In genomic region chr21:15820857-15821256, GRCh38 we compare ENCODE assay signal across 18 cellular contexts.
"Had no signal": no experiment of that assay in that cellular context is flagged by ENCODE, and none has a peak within 500 bp of the region (broad histone marks: within the 10 kb centered on the region; RNA-seq: fewer than 3 reads in every experiment).

No MANE protein-coding gene starts in this region.

- DNase-seq: activated CD4-positive, alpha-beta T cell treated with anti-CD3 and anti-CD28 coated beads, Interleukin-2, amount 50 U/mL, for 4 hours; activated CD8-positive, alpha-beta memory T cell treated with anti-CD3 and anti-CD28 coated beads, Interleukin-2, amount 10 ng/mL, durations not matched to agents 7 days and 5 days; activated gamma-delta T cell; activated T-cell treated with anti-CD3 and anti-CD28 coated beads, Interleukin-2, amount 50 U/mL, for 4 hours; anterior cingulate cortex; effector CD8-positive, alpha-beta T cell; foreskin fibroblast; glutamatergic neuron; immature natural killer cell; natural killer cell; nucleus accumbens; right cardiac atrium had no signal

- H3K9me3 ChIP-seq: tibial nerve had no signal

- H3K4me3 ChIP-seq: tibial nerve had no signal

- H3K27ac ChIP-seq: epithelial cell of prostate, tibial nerve had no signal

- ATAC-seq: activated CD4-positive, CD25-positive, alpha-beta regulatory T cell treated with anti-CD3 and anti-CD28 coated beads, Interleukin-2, amount 50 U/mL, for 24 hours; activated CD8-positive, alpha-beta memory T cell treated with anti-CD3 and anti-CD28 coated beads, Interleukin-2, amount 10 ng/mL, durations not matched to agents 7 days and 5 days; activated T-cell treated with anti-CD3 and anti-CD28 coated beads, Interleukin-2, amount 50 U/mL, for 4 hours; left lobe of liver; natural killer cell; right cardiac atrium; stimulated activated memory B cell treated with anti-CD40 and anti-IgM and Interleukin-4, amounts not matched to agents 10 μg/mL and 1 μg/mL and 100 μg/mL, for 72 hours had no signal

- FAIRE-seq: bronchial epithelial cell had no signal

- H3K27me3 ChIP-seq: tibial nerve had no signal
